Comparison of ENCODE assay signal across 10 cellular contexts in genomic region chr5:169944922-169945675, GRCh38. TPM values are rescaled to one million over a fixed set of nuclear protein-coding genes. Genes with fewer than 3 reads are reported as not detected.
DNase-seq lines count a peak whose midpoint lies in the region; ATAC-seq and TF ChIP-seq lines count a peak whose summit lies in the region.
"Had no signal": no experiment of that assay in that cellular context is flagged by ENCODE, and none has a peak within 500 bp of the region (broad histone marks: within the 10 kb centered on the region; RNA-seq: fewer than 3 reads in every experiment).

No MANE protein-coding gene starts in this region.

- CTCF ChIA-PET in AG04450 (lab: Charles Lee), result interaction anchor here (0.6 to 3.9 kb wide), 4 partner anchors 32 to 1630 kb away, joined by 3 to 33 read pairs (median 4); partner anchors contain the start of gene INSYN2B

- H4K20me1 ChIP-seq in OCI-LY1 (ENCODE audit: insufficient read depth, low read length), result no peaks in the 10 kb centered on the region
- H4K20me1 ChIP-seq in fibroblast of lung (ENCODE audit: control insufficient read depth, extremely low read depth, insufficient read depth, low read length), result no peaks in the 10 kb centered on the region

- H3K36me3 ChIP-seq in OCI-LY1 (ENCODE audit: insufficient read depth, low read length) (peaks cover 3% of the 10 kb centered on the region; the same call in 1 of the 2 replicates), fibroblast of lung (ENCODE audit: control insufficient read depth, insufficient read depth, low read length) (no peaks in the 10 kb centered on the region)

- H3K9ac ChIP-seq in OCI-LY1 (ENCODE audit: low read length) (peak overlapping the region; percentile 26; the same call in 1 of the 2 replicates), fibroblast of lung (ENCODE audit: insufficient read depth, low read length) (no peak overlapping the region)

- peak overlapping the region; percentile 96 for H3K27ac ChIP-seq in AG04450 (ENCODE audit: low read depth, low read length)
- H3K27ac ChIP-seq in OCI-LY1 (ENCODE audit: low read depth, low read length, poor library complexity, severe bottlenecking), result peak overlapping the region; percentile 54
- H3K27ac ChIP-seq in fibroblast of lung (ENCODE audit: insufficient read depth, low read length), result peak overlapping the region; percentile 16

- H3K4me2 ChIP-seq in OCI-LY1 (ENCODE audit: low read length), result peak overlapping the region; percentile 16
- H3K4me2 ChIP-seq in fibroblast of lung (ENCODE audit: extremely low read depth, insufficient read depth, low read length), result peak overlapping the region; percentile 48

- intact Hi-C loops in left colon (cut with DNase I, micrococcal nuclease), result no loop called here

- ATAC-seq in GM19023 (IDR thresholded peaks at IDR 0.05; ENCODE audit: unreplicated experiment), result peak; percentile 51
- ATAC-seq in HG03521 (IDR thresholded peaks at IDR 0.05; ENCODE audit: unreplicated experiment), result no peak
- no peak for ATAC-seq in left colon
- ATAC-seq in GM19455 (IDR thresholded peaks at IDR 0.05; ENCODE audit: unreplicated experiment), result no peak

- TF ChIP-seq CTCF in AG04450 (IDR thresholded peaks at IDR 0.05; ENCODE audit: low read depth, low read length), result no peak
- TF ChIP-seq CTCF in OCI-LY1 (IDR thresholded peaks at IDR 0.05; ENCODE audit: low read length), result no peak
- no peak for TF ChIP-seq CTCF in fibroblast of lung (conservative IDR thresholded peaks at IDR 0.05 in 1 of 2, IDR thresholded peaks at IDR 0.05 in 1 of 2; ENCODE audit: low read depth in 1 of 2, low read length in 2 of 2)

- H3K9me3 ChIP-seq in AG04450 (ENCODE audit: control insufficient read depth, insufficient read depth, low read length) (no peaks in the 10 kb centered on the region), OCI-LY1 (ENCODE audit: low read length) (no peaks in the 10 kb centered on the region), fibroblast of lung (ENCODE audit: control insufficient read depth, insufficient read depth, low read depth, low read length) (no peaks in the 10 kb centered on the region)

- H3K79me2 ChIP-seq in OCI-LY1 (ENCODE audit: insufficient read depth, low read length), result no peaks in the 10 kb centered on the region
- no peaks in the 10 kb centered on the region for H3K79me2 ChIP-seq in fibroblast of lung (ENCODE audit: control insufficient read depth, insufficient read depth, low read length)

- H3K9me2 ChIP-seq in OCI-LY1 (ENCODE audit: low read depth, low read length), result no peaks in the 10 kb centered on the region

- H2AFZ ChIP-seq in OCI-LY1 (ENCODE audit: low read length) (no peak overlapping the region), fibroblast of lung (ENCODE audit: low read length) (no peak overlapping the region)

- no peak for DNase-seq in AG04450 (ENCODE audit: low read depth, low spot score)
- DNase-seq in fibroblast of lung (ENCODE audit: low read depth in 2 of 2), result no peak
- no peak for DNase-seq in left colon
- no peak for DNase-seq in effector CD8-positive, alpha-beta T cell (lab: John Stamatoyannopoulos, UW)
- DNase-seq: NCI-H748 treated with DMSO at 0.1 percent for 48 hours, T1000 had no signal

- H3K4me3 ChIP-seq in AG04450 (ENCODE audit: low read depth, low read length), result peak overlapping the region; percentile 23
- H3K4me3 ChIP-seq in OCI-LY1 (ENCODE audit: low read depth, low read length, poor library complexity, severe bottlenecking), result no peak overlapping the region
- peak overlapping the region in 1 of 4 experiments; percentile 38 for H3K4me3 ChIP-seq in fibroblast of lung (replicated peaks in 1 of 4; ENCODE audit: control extremely low read depth in 1 of 4, insufficient read depth in 1 of 4, low read depth in 3 of 4, low read length in 4 of 4)

- H3K4me1 ChIP-seq in OCI-LY1 (ENCODE audit: insufficient read depth, low read length, severe bottlenecking), result peaks cover 15% of the 10 kb centered on the region
- H3K4me1 ChIP-seq in fibroblast of lung (ENCODE audit: control insufficient read depth, extremely low read depth, insufficient read depth, low read length), result peaks cover 8% of the 10 kb centered on the region

- no peaks in the 10 kb centered on the region for H3K27me3 ChIP-seq in AG04450 (ENCODE audit: control insufficient read depth, insufficient read depth, low read length)
- H3K27me3 ChIP-seq in OCI-LY1 (ENCODE audit: insufficient read depth, low read length), result no peaks in the 10 kb centered on the region
- no peaks in the 10 kb centered on the region for H3K27me3 ChIP-seq in fibroblast of lung (ENCODE audit: control insufficient read depth, insufficient read depth, low read length)

- no peaks in the 10 kb centered on the region for H3F3A ChIP-seq in OCI-LY1 (ENCODE audit: insufficient read depth, low read length)

- POLR2A ChIA-PET in AG04450 (lab: Yijun Ruan, JAX), result interaction anchor here (0.9 to 1.9 kb wide), 5 partner anchors 12 to 35 kb away, joined by 3 to 17 read pairs (median 3); partner anchors contain the start of gene INSYN2B

RNA-seq across cellular contexts. Expression of gene INSYN2B, which starts 35.2 kb away (rescaled TPM):
- 6.1 and 6.8 TPM in 2 replicates for polyA plus RNA-seq in AG04450 (2011; rRNA removed)
- 7.7 and 9.2 TPM in 2 replicates for polyA minus RNA-seq in AG04450 (2011; rRNA and poly(A)+ RNA removed)
- total RNA-seq in fibroblast of lung, result 2.8 and 3.6 TPM in 2 replicates
- 6.3 and 18.0 TPM in 2 replicates for polyA plus RNA-seq in fibroblast of lung
- polyA plus RNA-seq in fibroblast of lung (2012), result 2.9 and 4.2 TPM in 2 replicates
- polyA minus RNA-seq in fibroblast of lung (ENCODE audit: low replicate concordance), result 1.8 and 9.7 TPM in 2 replicates
- under 1 TPM in 1 of 2 donors, not detected in 1; 0.14 TPM for total RNA-seq in left colon

Comparison
In these comparisons a context has a peak if more than half of its experiments do, and no peak if none do; other contexts are left out.
1. H3K27ac ChIP-seq: peak in every context shown above with its lines; median percentile 96 in AG04450; 54 in OCI-LY1; 16 in fibroblast of lung.